Comparison of ENCODE assay signal across 1 cellular context in genomic region chr2:86807462-86808275, GRCh38.
TF ChIP-seq lines count a peak whose summit lies in the region.

No MANE protein-coding gene starts in this region.

TF ChIP-seq in HepG2, 621 proteins besides CTCF, POLR2A, EP300 and RAD21 (continued from another document and continues in another):
- TF ChIP-seq AGO1 (IDR thresholded peaks at IDR 0.05; ENCODE audit: low read depth, low read length, poor library complexity, severe bottlenecking) (peak; percentile 7), ZSCAN31 (CRISPR knock-in tag; IDR thresholded peaks at IDR 0.05; ENCODE audit: low read depth) (no peak), ISX (CRISPR knock-in tag; conservative IDR thresholded peaks at IDR 0.05) (no peak), ZNF776 (CRISPR knock-in tag; IDR thresholded peaks at IDR 0.05) (0 out of 2 replicates have a peak, but pooled peaks have one; percentile 43), RBFOX2 (IDR thresholded peaks at IDR 0.05; ENCODE audit: low read depth, low read length) (0 out of 2 replicates have a peak, but pooled peaks have one; percentile 19), KDM5B (CRISPR knock-in tag; IDR thresholded peaks at IDR 0.05; ENCODE audit: borderline replicate concordance) (peak; percentile 43; the same call in 1 of the 2 replicates), CENPT (CRISPR knock-in tag; IDR thresholded peaks at IDR 0.05; ENCODE audit: low read depth) (0 out of 2 replicates have a peak, but pooled peaks have one; percentile 62), ZNF20 (CRISPR knock-in tag; IDR thresholded peaks at IDR 0.05) (0 out of 2 replicates have a peak, but pooled peaks have one; percentile 73), PTBP1 (IDR thresholded peaks at IDR 0.05; ENCODE audit: low read depth, low read length, poor library complexity, severe bottlenecking) (no peak), KIAA2018 (CRISPR knock-in tag; IDR thresholded peaks at IDR 0.05; ENCODE audit: borderline replicate concordance) (0 out of 2 replicates have a peak, but pooled peaks have one; percentile 14), HHEX (CRISPR knock-in tag; IDR thresholded peaks at IDR 0.05) (0 out of 2 replicates have a peak, but pooled peaks have one; percentile 4), TAF15 (IDR thresholded peaks at IDR 0.05; ENCODE audit: low read depth, low read length, poor library complexity, severe bottlenecking) (no peak), ZNF607 (CRISPR knock-in tag; IDR thresholded peaks at IDR 0.05; ENCODE audit: borderline replicate concordance) (peak; percentile 40; the same call in 1 of the 2 replicates), ZNF512B (CRISPR knock-in tag; IDR thresholded peaks at IDR 0.05; ENCODE audit: borderline replicate concordance) (peak; percentile 58; the same call in 1 of the 2 replicates), HOXA9 (CRISPR knock-in tag; IDR thresholded peaks at IDR 0.05; ENCODE audit: borderline replicate concordance) (0 out of 2 replicates have a peak, but pooled peaks have one; percentile 18), GABPB1 (CRISPR knock-in tag; IDR thresholded peaks at IDR 0.05) (peak; percentile 88), ZMYM3 (CRISPR knock-in tag; IDR thresholded peaks at IDR 0.05) (peak; percentile 22; the same call in 1 of the 2 replicates), HES4 (CRISPR knock-in tag; IDR thresholded peaks at IDR 0.05; ENCODE audit: borderline replicate concordance) (peak; percentile 64), ZNF569 (CRISPR knock-in tag; IDR thresholded peaks at IDR 0.05; ENCODE audit: borderline replicate concordance) (peak; percentile 74; the same call in 1 of the 2 replicates), FOXC1 (CRISPR knock-in tag; IDR thresholded peaks at IDR 0.05; ENCODE audit: borderline replicate concordance) (peak; percentile 60; the same call in 1 of the 2 replicates), ARID3A (IDR thresholded peaks at IDR 0.05; ENCODE audit: low read depth, low read length) (no peak), CCDC6 (CRISPR knock-in tag; IDR thresholded peaks at IDR 0.05) (0 out of 2 replicates have a peak, but pooled peaks have one; percentile 61), ZNF572 (CRISPR knock-in tag; IDR thresholded peaks at IDR 0.05) (peak; percentile 23; the same call in 1 of the 2 replicates), ZNF781 (CRISPR knock-in tag; IDR thresholded peaks at IDR 0.05; ENCODE audit: borderline replicate concordance, not compliant biosample characterization) (peak; percentile 53), KDM3A (CRISPR knock-in tag; IDR thresholded peaks at IDR 0.05; ENCODE audit: low read depth) (peak; percentile 10; the same call in 1 of the 2 replicates), NAIF1 (CRISPR knock-in tag; IDR thresholded peaks at IDR 0.05; ENCODE audit: borderline replicate concordance) (peak; percentile 26; the same call in 1 of the 2 replicates), SOX6 (IDR thresholded peaks at IDR 0.05) (no peak), SOX6 (CRISPR knock-in tag; IDR thresholded peaks at IDR 0.05) (0 out of 2 replicates have a peak, but pooled peaks have one; percentile 8), ZIK1 (CRISPR knock-in tag; IDR thresholded peaks at IDR 0.05; ENCODE audit: borderline replicate concordance, low read depth) (peak; percentile 80; the same call in 1 of the 2 replicates), BRCA1 (CRISPR knock-in tag; IDR thresholded peaks at IDR 0.05) (no peak), ZMYM4 (CRISPR knock-in tag; IDR thresholded peaks at IDR 0.05) (no peak)
- TF ChIP-seq, protein P1, sequence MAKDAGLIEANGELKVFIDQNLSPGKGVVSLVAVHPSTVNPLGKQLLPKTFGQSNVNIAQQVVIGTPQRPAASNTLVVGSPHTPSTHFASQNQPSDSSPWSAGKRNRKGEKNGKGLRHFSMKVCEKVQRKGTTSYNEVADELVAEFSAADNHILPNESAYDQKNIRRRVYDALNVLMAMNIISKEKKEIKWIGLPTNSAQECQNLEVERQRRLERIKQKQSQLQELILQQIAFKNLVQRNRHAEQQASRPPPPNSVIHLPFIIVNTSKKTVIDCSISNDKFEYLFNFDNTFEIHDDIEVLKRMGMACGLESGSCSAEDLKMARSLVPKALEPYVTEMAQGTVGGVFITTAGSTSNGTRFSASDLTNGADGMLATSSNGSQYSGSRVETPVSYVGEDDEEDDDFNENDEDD (CRISPR knock-in tag; IDR thresholded peaks at IDR 0.05; ENCODE audit: borderline replicate concordance), result peak; percentile 72
- TF ChIP-seq, protein P2, sequence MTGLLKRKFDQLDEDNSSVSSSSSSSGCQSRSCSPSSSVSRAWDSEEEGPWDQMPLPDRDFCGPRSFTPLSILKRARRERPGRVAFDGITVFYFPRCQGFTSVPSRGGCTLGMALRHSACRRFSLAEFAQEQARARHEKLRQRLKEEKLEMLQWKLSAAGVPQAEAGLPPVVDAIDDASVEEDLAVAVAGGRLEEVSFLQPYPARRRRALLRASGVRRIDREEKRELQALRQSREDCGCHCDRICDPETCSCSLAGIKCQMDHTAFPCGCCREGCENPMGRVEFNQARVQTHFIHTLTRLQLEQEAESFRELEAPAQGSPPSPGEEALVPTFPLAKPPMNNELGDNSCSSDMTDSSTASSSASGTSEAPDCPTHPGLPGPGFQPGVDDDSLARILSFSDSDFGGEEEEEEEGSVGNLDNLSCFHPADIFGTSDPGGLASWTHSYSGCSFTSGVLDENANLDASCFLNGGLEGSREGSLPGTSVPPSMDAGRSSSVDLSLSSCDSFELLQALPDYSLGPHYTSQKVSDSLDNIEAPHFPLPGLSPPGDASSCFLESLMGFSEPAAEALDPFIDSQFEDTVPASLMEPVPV (CRISPR knock-in tag; IDR thresholded peaks at IDR 0.05), result peak; percentile 71; the same call in 1 of the 2 replicates
- TF ChIP-seq, protein P3, sequence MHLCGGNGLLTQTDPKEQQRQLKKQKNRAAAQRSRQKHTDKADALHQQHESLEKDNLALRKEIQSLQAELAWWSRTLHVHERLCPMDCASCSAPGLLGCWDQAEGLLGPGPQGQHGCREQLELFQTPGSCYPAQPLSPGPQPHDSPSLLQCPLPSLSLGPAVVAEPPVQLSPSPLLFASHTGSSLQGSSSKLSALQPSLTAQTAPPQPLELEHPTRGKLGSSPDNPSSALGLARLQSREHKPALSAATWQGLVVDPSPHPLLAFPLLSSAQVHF (CRISPR knock-in tag; IDR thresholded peaks at IDR 0.05), result peak; percentile 2; the same call in 1 of the 2 replicates
- TF ChIP-seq, protein P4, sequence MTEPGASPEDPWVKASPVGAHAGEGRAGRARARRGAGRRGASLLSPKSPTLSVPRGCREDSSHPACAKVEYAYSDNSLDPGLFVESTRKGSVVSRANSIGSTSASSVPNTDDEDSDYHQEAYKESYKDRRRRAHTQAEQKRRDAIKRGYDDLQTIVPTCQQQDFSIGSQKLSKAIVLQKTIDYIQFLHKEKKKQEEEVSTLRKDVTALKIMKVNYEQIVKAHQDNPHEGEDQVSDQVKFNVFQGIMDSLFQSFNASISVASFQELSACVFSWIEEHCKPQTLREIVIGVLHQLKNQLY (CRISPR knock-in tag; IDR thresholded peaks at IDR 0.05), result no peak
- TF ChIP-seq, protein P5, sequence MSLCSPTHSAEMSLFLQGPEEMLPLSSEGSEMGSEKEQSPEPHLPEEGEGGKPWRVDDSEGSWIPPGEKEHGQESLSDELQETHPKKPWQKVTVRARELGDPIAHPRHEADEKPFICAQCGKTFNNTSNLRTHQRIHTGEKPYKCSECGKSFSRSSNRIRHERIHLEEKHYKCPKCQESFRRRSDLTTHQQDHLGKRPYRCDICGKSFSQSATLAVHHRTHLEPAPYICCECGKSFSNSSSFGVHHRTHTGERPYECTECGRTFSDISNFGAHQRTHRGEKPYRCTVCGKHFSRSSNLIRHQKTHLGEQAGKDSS (CRISPR knock-in tag; IDR thresholded peaks at IDR 0.05; ENCODE audit: borderline replicate concordance, low read depth), result 0 out of 2 replicates have a peak, but pooled peaks have one; percentile 10
- TF ChIP-seq, protein P6, sequence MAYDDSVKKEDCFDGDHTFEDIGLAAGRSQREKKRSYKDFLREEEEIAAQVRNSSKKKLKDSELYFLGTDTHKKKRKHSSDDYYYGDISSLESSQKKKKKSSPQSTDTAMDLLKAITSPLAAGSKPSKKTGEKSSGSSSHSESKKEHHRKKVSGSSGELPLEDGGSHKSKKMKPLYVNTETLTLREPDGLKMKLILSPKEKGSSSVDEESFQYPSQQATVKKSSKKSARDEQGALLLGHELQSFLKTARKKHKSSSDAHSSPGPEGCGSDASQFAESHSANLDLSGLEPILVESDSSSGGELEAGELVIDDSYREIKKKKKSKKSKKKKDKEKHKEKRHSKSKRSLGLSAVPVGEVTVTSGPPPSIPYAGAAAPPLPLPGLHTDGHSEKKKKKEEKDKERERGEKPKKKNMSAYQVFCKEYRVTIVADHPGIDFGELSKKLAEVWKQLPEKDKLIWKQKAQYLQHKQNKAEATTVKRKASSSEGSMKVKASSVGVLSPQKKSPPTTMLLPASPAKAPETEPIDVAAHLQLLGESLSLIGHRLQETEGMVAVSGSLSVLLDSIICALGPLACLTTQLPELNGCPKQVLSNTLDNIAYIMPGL (CRISPR knock-in tag; IDR thresholded peaks at IDR 0.05; ENCODE audit: borderline replicate concordance in 1 of 2, low read depth in 1 of 2), result peak in 1 of 2 experiments; percentile 75; a peak in 2 of 4 replicates
